Comparison of ENCODE assay signal across 4 cellular contexts in the genomic region with DNA sequence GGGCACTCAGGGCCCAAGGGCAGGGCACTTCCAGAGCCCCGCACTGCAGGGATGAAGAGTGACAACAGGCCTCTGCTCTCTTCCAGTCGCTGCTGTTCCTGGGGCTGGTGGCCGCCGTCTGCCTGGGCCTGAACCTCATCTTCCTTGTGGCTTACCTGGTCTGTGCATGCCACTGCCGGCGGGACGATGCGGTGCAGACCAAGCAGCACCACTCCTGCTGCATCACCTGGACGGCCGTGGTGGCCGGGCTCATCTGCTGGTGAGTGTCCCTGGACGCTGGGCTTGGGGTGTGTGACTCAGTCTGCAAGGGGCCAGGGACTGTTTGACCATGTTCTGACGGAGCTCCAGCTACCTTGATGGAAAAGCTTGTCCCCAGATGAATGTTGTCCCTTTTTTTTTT. TPM values are rescaled to one million over a fixed set of nuclear protein-coding genes. Genes with fewer than 3 reads are reported as not detected.
"Had no signal": no experiment of that assay in that cellular context is flagged by ENCODE, and none has a peak within 500 bp of the region (broad histone marks: within the 10 kb centered on the region; RNA-seq: fewer than 3 reads in every experiment).

No MANE protein-coding gene starts in this region.

- ATAC-seq: GM12878 had no signal

- DNase-seq: GDM1, GF-D8 had no signal

- H3K4me3 ChIP-seq: GM12878 had no signal

RNA-seq across cellular contexts. Expression of a gene that starts 51.6 kb away (rescaled TPM):
- total RNA-seq: G401 had no signal
